In the genomic region with DNA sequence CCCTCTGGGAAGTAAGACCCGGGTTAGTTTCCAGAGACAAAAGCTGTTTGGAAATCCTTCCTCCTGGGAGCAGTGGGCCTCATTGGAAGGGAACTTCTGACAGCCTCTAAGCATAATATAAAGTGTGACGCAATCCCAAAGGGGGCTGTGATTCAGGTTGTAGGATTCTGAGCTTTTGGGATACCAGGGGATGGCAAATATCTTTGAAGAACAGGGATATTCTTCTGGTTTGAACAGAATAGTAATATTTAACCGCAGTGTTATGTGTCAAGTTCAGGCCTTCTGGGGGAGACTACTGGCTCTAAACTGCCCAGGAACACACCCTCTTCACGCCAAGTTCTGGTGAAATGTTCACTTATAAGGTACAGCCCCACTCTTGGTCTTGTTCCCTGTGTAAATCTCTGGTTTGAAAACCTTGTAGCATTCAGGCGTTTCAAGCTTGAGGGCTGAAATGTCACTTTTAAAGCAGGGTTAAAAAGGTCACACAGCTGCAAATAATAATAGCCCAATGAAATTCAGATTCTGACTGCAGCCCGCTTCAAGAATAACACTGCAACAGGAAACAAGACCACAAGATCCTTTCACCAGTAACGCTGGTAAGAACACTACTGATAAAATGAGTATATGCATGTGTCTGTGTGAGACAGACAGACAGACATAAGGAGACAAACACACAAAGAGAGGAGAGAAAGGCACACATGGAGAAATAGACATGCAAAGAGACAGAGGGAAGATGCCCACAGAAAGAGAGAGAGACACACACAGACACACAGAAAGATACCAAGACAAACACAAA, we compare ENCODE assay signal across 8 cellular contexts.
DNase-seq lines count a peak whose midpoint lies in the region; ATAC-seq and TF ChIP-seq lines count a peak whose summit lies in the region.

No MANE protein-coding gene starts in this region.

- no peaks in the 10 kb centered on the region for H3K36me3 ChIP-seq in transverse colon

- no peaks in the 10 kb centered on the region for H3K4me1 ChIP-seq in transverse colon

- intact Hi-C loops in transverse colon (cut with DNase I; ENCODE audit: low total_unique reads) = no loop called here

- no peaks in the 10 kb centered on the region for H3K9me3 ChIP-seq in transverse colon

- ATAC-seq in GM21447 (IDR thresholded peaks at IDR 0.05; ENCODE audit: unreplicated experiment) = peak; percentile 71
- ATAC-seq in HG03442 (IDR thresholded peaks at IDR 0.05; ENCODE audit: unreplicated experiment) = peak; percentile 63

- TF ChIP-seq CTCF in GM10266 (IDR thresholded peaks at IDR 0.05; ENCODE audit: control insufficient read depth, insufficient read depth, low read depth, missing control alignments) (no peak), transverse colon (IDR thresholded peaks at IDR 0.05) (no peak)

- 55 to 63% methylated on average over 5 to 7 of the region's 7 CpGs for WGBS in transverse colon (ENCODE audit: low coverage in 1 of 2), 2 donors

- H3K27ac ChIP-seq in transverse colon = no peak overlapping the region

- DNase-seq in GM10266 (ENCODE audit: extremely low spot score) (peak; percentile 29), fibroblast of the conjunctiva (ENCODE audit: low read depth) (peak; percentile 58), GM19238 (ENCODE audit: insufficient read length, low spot score) (no peak), NOMO-1 treated with dmso at 0.1 percent for 144 hours (lab: John Stamatoyannopoulos, UW; ENCODE audit: unreplicated experiment) (no peak), NCI-H187 (lab: John Stamatoyannopoulos, UW) (no peak), transverse colon (no peak)

- TF ChIP-seq POLR2A in transverse colon (IDR thresholded peaks at IDR 0.05) = no peak

- H3K4me3 ChIP-seq in transverse colon = no peak overlapping the region

- H3K27me3 ChIP-seq in transverse colon = peaks cover 9% of the 10 kb centered on the region

- TF ChIP-seq EP300 in transverse colon (IDR thresholded peaks at IDR 0.05; ENCODE audit: low read depth) = no peak

- in situ Hi-C loops in transverse colon (cut with MboI; ENCODE audit: low pct_ligation_motif_present in 1 of 4, low pct_unique_long_range_greater_than_20kb in 1 of 4, low sequenced_read_pairs in 3 of 4) = no loop called here

Comparison
In these comparisons a context has a peak if more than half of its experiments do, and no peak if none do; other contexts are left out.
1. DNase-seq: peak in GM10266 (single experiment) and fibroblast of the conjunctiva (single experiment); none in GM19238 (single experiment), NOMO-1 treated with dmso at 0.1 percent for 144 hours (single experiment), NCI-H187 (0 of 2) and transverse colon (single experiment).